ENCODE assay signal across 8 cellular contexts in the genomic region with DNA sequence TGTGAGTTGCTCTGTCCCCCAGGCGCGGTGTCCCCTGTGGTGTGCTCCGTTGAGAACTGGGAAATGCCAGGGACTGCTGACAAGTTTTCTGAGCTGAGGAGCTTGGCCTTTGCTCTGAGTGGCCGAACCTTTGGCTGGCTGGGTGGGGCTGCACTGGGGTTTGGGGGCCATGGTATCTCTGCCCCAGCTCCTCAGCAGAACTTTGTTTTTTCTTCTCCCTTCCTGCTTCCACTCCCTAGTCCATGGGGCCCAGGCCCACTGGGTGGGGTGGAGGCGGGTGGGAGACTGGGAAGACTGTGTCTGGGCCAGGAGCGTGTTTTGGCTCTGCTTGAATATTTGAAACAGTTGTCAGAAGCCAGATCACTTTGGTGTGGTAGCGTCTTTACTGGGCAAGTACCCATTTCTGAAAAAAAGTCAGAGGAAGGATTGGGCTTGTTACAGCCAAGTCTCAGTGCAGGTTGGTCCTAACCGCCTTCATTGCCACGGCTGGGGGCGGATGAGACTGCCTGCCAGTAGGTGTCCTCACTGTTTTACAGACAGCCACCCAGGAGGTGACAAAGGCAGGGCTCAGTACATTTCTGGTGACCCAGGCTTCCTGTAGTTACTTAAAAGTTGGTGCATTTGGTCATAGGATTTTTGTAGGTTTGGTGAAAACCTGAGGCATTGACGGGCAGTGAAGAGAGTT.
DNase-seq lines count a peak whose midpoint lies in the region; ATAC-seq, FAIRE-seq and TF ChIP-seq lines count a peak whose summit lies in the region.

No MANE protein-coding gene starts in this region.

- peak; percentile 83 for FAIRE-seq in keratinocyte (lab: Jason Lieb, UNC)

- H3K9me3 Mint-ChIP-seq in MCF 10A (ENCODE audit: unreplicated experiment) = no peaks in the 10 kb centered on the region

- no peaks in the 10 kb centered on the region for H3K27me3 Mint-ChIP-seq in MCF 10A (ENCODE audit: insufficient read depth, unreplicated experiment)

- no peak overlapping the region for H3K27ac Mint-ChIP-seq in MCF 10A (ENCODE audit: low read depth, unreplicated experiment)

- intact Hi-C loops in MCF 10A (cut with micrococcal nuclease) = loop anchor here (1.0 kb wide), 1 partner anchor 248 kb away; no protein-coding TSS in a partner anchor

- H3K9me1 ChIP-seq in keratinocyte (ENCODE audit: control insufficient read depth, extremely low read depth, insufficient read depth, low read length) = peaks cover 5% of the 10 kb centered on the region

- H3K4me1 Mint-ChIP-seq in MCF 10A (ENCODE audit: insufficient read depth, unreplicated experiment) = peaks cover 14% of the 10 kb centered on the region

- H3K27ac ChIP-seq in OCI-LY1 (ENCODE audit: low read depth, low read length, poor library complexity, severe bottlenecking) = peak overlapping the region; percentile 93
- peak overlapping the region; percentile 6 for H3K27ac ChIP-seq in keratinocyte (ENCODE audit: control insufficient read depth, insufficient read depth, low read length)

- H3K9me2 ChIP-seq in OCI-LY1 (ENCODE audit: low read depth, low read length) = no peaks in the 10 kb centered on the region

- no peaks in the 10 kb centered on the region for H3K9me3 ChIP-seq in OCI-LY1 (ENCODE audit: low read length)
- H3K9me3 ChIP-seq in keratinocyte (ENCODE audit: control insufficient read depth, low read depth, low read length) = no peaks in the 10 kb centered on the region

- H3K27me3 ChIP-seq in OCI-LY1 (ENCODE audit: insufficient read depth, low read length) = no peaks in the 10 kb centered on the region
- H3K27me3 ChIP-seq in keratinocyte (ENCODE audit: control insufficient read depth, extremely low read depth, insufficient read depth, low read length) = no peaks in the 10 kb centered on the region

- H3K4me3 ChIP-seq in OCI-LY1 (ENCODE audit: low read depth, low read length, poor library complexity, severe bottlenecking) (peak overlapping the region; percentile 36), keratinocyte (ENCODE audit: control insufficient read depth in 2 of 3, extremely low read depth in 1 of 3, insufficient read depth in 2 of 3, low read depth in 1 of 3, low read length in 3 of 3) (no peak overlapping the region)

- CTCF ChIA-PET in MCF 10A (lab: Yijun Ruan, JAX) = interaction anchor here (0.6 to 3.3 kb wide), 20 partner anchors 7 to 628 kb away, joined by 3 to 10 read pairs (median 3); no protein-coding TSS in a partner anchor

- TF ChIP-seq CTCF in OCI-LY1 (IDR thresholded peaks at IDR 0.05; ENCODE audit: low read length) (peak; percentile 99), MCF 10A (IDR thresholded peaks at IDR 0.05; ENCODE audit: unreplicated experiment) (no peak), keratinocyte (optimal IDR thresholded peaks at IDR 0.05 in 1 of 3, IDR thresholded peaks at IDR 0.05 in 1 of 3, conservative IDR thresholded peaks at IDR 0.05 in 1 of 3; ENCODE audit: extremely low read depth in 1 of 3, insufficient read depth in 2 of 3, low read length in 3 of 3) (peak in 2 of 3 experiments; percentile 31 to 35)

- H4K20me1 ChIP-seq in OCI-LY1 (ENCODE audit: insufficient read depth, low read length) (no peaks in the 10 kb centered on the region), keratinocyte (ENCODE audit: control insufficient read depth, extremely low read depth, insufficient read depth, low read length) (peaks cover 18% of the 10 kb centered on the region)

- no peaks in the 10 kb centered on the region for H3K36me3 ChIP-seq in OCI-LY1 (ENCODE audit: insufficient read depth, low read length)
- peaks cover 2 to 6% of the 10 kb centered on the region in 2 experiments for H3K36me3 ChIP-seq in keratinocyte (ENCODE audit: control insufficient read depth in 2 of 2, extremely low read depth in 1 of 2, insufficient read depth in 2 of 2, low read length in 2 of 2)

- dilution Hi-C loops in keratinocyte (cut with MboI; ENCODE audit: extremely low pct_ligation_motif_present, low sequenced_read_pairs) = no loop called here

- BruUV-seq in MCF 10A (replicated peaks; lab: Mats Ljungman, UMichigan) = no TSS peak

- H3K9ac ChIP-seq in OCI-LY1 (ENCODE audit: low read length) (peak overlapping the region; percentile 65), keratinocyte (ENCODE audit: control insufficient read depth, extremely low read depth, insufficient read depth, low read length) (no peak overlapping the region)

- DNase-seq in ACHN (peak; percentile 53), GDM1 (lab: John Stamatoyannopoulos, UW) (peak; percentile 13), MCF 10A (ENCODE audit: unreplicated experiment) (peak; percentile 40), keratinocyte (ENCODE audit: low read depth, low spot score) (no peak), NCI-H2227 (lab: John Stamatoyannopoulos, UW; ENCODE audit: unreplicated experiment) (no peak)
- peak; percentile 20 for DNase-seq in stimulated activated CD8-positive, alpha-beta memory T cell treated with anti-CD3 and anti-CD28 coated beads, Interleukin-4, amount 100 ng/mL, for 24 hours (ENCODE audit: low read depth)

- H3F3A ChIP-seq in OCI-LY1 (ENCODE audit: insufficient read depth, low read length) = no peaks in the 10 kb centered on the region

- no peak overlapping the region for H3K4me3 Mint-ChIP-seq in MCF 10A (ENCODE audit: unreplicated experiment)

- POLR2A ChIA-PET in MCF 10A (lab: Yijun Ruan, JAX) = interaction anchor here (0.9 to 1.4 kb wide), 2 partner anchors 10 to 44 kb away, joined by 4 to 5 read pairs; no protein-coding TSS in a partner anchor

- ATAC-seq in HG03520 (IDR thresholded peaks at IDR 0.05; ENCODE audit: unreplicated experiment) = no peak

- H2AFZ ChIP-seq in OCI-LY1 (ENCODE audit: low read length) (no peak overlapping the region), keratinocyte (ENCODE audit: control insufficient read depth, low read length) (no peak overlapping the region)

- H3K4me2 ChIP-seq in OCI-LY1 (ENCODE audit: low read length) (peak overlapping the region; percentile 52), keratinocyte (ENCODE audit: control insufficient read depth, extremely low read depth, insufficient read depth, low read depth, low read length) (no peak overlapping the region)

- in situ Hi-C loops in ACHN (cut with HindIII; ENCODE audit: low pct_ligation_motif_present, low pct_unique_long_range_greater_than_20kb, low sequenced_read_pairs) = no loop called here

- H3K79me2 ChIP-seq in OCI-LY1 (ENCODE audit: insufficient read depth, low read length) (no peaks in the 10 kb centered on the region), keratinocyte (ENCODE audit: control insufficient read depth, insufficient read depth, low read length) (peaks cover 75% of the 10 kb centered on the region)

- H3K4me1 ChIP-seq in OCI-LY1 (ENCODE audit: insufficient read depth, low read length, severe bottlenecking) (peaks cover 97% of the 10 kb centered on the region), keratinocyte (ENCODE audit: control insufficient read depth, extremely low read depth, insufficient read depth, low read length) (peaks cover 17% of the 10 kb centered on the region)

- H3K36me3 Mint-ChIP-seq in MCF 10A (ENCODE audit: insufficient read depth, unreplicated experiment) = peaks cover 2% of the 10 kb centered on the region

Comparison
In these comparisons a context has a peak if more than half of its experiments do, and no peak if none do; other contexts are left out.
1. DNase-seq: peak in ACHN (single experiment), GDM1 (single experiment), MCF 10A (single experiment) and stimulated activated CD8-positive, alpha-beta memory T cell treated with anti-CD3 and anti-CD28 coated beads, Interleukin-4, amount 100 ng/mL, for 24 hours (single experiment); none in keratinocyte (single experiment) and NCI-H2227 (single experiment).